1 cellular context compared by ENCODE assay signal in the genomic region with DNA sequence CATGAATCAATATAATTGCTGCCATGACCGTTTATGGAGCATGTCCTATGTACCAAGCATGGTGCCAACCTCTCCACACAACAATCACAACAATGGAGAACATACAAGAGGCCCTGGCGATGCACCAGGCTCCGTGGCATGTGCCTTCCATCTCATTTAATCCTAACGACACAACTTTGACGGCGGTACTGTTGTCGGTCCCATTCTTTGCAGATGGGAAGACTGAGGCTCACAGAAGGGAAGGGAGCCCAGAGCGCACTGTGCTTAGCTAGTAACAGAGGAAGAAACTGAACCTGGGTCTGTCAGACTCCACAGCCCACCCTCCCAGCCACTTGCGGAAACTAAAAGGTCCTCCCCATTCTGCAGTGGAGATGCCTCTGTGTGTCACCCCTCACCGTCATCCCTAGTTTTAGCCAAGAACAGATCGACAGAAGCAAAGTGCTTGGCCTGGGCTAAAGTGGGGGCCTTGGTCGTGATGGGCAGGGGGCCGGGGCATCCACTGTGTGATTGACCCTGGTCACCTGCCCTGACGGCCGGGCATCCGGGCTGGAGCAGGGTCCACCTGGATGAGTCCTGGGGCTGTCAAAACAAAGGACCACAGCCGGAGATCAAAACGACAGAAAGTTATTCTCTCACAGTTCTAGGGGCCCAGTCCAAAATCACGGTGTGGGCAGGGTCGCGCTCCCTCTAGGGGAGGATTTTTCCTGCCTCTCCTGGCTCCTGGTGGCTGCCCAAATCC.
TF ChIP-seq lines count a peak whose summit lies in the region.

No MANE protein-coding gene starts in this region.

TF ChIP-seq in HEK293T, 16 proteins besides CTCF, POLR2A, EP300 and RAD21 (continued from another document):
- TF ChIP-seq, protein P1, sequence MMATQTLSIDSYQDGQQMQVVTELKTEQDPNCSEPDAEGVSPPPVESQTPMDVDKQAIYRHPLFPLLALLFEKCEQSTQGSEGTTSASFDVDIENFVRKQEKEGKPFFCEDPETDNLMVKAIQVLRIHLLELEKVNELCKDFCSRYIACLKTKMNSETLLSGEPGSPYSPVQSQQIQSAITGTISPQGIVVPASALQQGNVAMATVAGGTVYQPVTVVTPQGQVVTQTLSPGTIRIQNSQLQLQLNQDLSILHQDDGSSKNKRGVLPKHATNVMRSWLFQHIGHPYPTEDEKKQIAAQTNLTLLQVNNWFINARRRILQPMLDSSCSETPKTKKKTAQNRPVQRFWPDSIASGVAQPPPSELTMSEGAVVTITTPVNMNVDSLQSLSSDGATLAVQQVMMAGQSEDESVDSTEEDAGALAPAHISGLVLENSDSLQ (IDR thresholded peaks at IDR 0.05) = no peak
- TF ChIP-seq CTBP1 (IDR thresholded peaks at IDR 0.05; ENCODE audit: borderline replicate concordance) (no peak), FOXA1 (IDR thresholded peaks at IDR 0.05) (no peak), SP1 (IDR thresholded peaks at IDR 0.05) (no peak), TARDBP (IDR thresholded peaks at IDR 0.05) (no peak), NFRKB (IDR thresholded peaks at IDR 0.05) (no peak), L3MBTL2 (conservative IDR thresholded peaks at IDR 0.05) (no peak), ZNF384 (IDR thresholded peaks at IDR 0.05) (no peak), LEF1 (IDR thresholded peaks at IDR 0.05; ENCODE audit: borderline replicate concordance) (no peak)
